In the genomic region with DNA sequence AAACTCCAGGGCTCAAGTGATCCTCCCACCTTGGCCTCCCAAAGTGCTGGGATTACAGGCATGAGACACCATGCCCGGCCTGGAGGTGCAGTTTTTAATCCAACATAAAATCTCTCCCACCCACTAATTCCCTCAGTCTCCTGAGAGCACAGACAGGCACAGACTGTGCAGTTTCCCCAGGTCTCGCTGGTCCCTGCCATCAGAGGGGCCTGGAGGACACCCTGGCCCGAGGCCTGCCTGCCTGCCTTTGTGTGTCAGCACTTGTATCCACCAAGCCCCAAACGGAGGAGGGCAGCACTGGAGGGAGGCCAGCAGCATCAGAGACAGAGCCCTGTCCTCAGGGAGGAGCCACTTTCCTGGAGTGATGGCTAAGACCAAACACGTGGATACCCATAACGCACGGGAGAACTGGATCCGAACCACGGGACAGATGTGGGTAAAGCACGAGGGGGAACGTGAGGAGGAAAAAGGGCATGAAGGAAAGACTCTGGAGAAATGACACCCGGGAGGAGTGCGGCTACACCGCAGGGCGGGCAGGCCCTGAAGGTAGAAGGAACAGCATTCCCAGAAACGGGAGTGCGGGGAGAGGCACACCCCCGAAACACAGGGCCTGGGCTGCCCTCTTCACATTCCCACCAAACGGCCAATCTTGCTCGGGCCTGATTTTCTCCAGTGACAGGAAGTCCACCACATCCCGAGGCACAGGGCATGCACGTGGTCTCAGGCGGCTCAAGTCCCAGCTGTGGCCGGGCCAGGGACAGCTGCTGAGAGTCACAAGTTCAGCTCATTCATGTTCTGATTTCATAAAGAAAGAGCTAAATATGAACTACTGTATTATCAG, we compare ENCODE assay signal across 20 cellular contexts. TPM values are rescaled to one million over a fixed set of nuclear protein-coding genes. Genes with fewer than 3 reads are reported as not detected.
DNase-seq lines count a peak whose midpoint lies in the region; ATAC-seq lines count a peak whose summit lies in the region.
"Had no signal": no experiment of that assay in that cellular context is flagged by ENCODE, and none has a peak within 500 bp of the region (broad histone marks: within the 10 kb centered on the region; RNA-seq: fewer than 3 reads in every experiment).

No MANE protein-coding gene starts in this region.

- peak; percentile 21 for DNase-seq in Right ventricle myocardium inferior (ENCODE audit: missing footprints)
- DNase-seq in left ventricle myocardium superior, result no peak
- peak; percentile 73 for DNase-seq in mesenteric fat pad (ENCODE audit: low spot score)
- peak; percentile 42 for DNase-seq in sciatic nerve (ENCODE audit: low spot score)
- no peak for DNase-seq in NCI-H226
- DNase-seq: CD4-positive, CD25-positive, alpha-beta regulatory T cell; KBM-7; MV-4-11; NCI-H1105; NCI-H1436 treated with DMSO at 0.1 percent for 48 hours; NCI-H1930; NCI-H2107; NCI-H446; NCI-H526; NCI-H82; NK-92 treated with Interleukin-12 subunit alpha and Interleukin-12 subunit beta, amount 100 ng/mL, for 24 hours; PC-3; SHP77 had no signal

- ATAC-seq in Right ventricle myocardium inferior (no peak), left ventricle myocardium superior (no peak), sciatic nerve (no peak), GM18867 (IDR thresholded peaks at IDR 0.05; ENCODE audit: unreplicated experiment) (no peak), HG03139 (IDR thresholded peaks at IDR 0.05; ENCODE audit: unreplicated experiment) (no peak)
- ATAC-seq: PC-3 had no signal

- intact Hi-C loops in Right ventricle myocardium inferior (cut with DNase I) (no loop called here), left ventricle myocardium superior (cut with micrococcal nuclease) (no loop called here), sciatic nerve (cut with DNase I) (no loop called here)

RNA-seq across cellular contexts. Expression of a gene that starts 29.7 kb away (rescaled TPM):
- total RNA-seq in Right ventricle myocardium inferior (4.8 TPM), left ventricle myocardium superior (4.9 TPM), mesenteric fat pad (37.6 TPM), sciatic nerve (18.0 TPM)

Comparison
In these comparisons a context has a peak if more than half of its experiments do, and no peak if none do; other contexts are left out.
1. DNase-seq: peak in Right ventricle myocardium inferior (single experiment), mesenteric fat pad (single experiment) and sciatic nerve (single experiment); none in left ventricle myocardium superior (single experiment) and NCI-H226 (single experiment).